8 cellular contexts compared by ENCODE assay signal in genomic region chrX:24148118-24148517, GRCh38. TPM values are rescaled to one million over a fixed set of nuclear protein-coding genes. Genes with fewer than 3 reads are reported as not detected.
A peak's percentile ranks its signal among the peaks of the same experiment; 100 is the strongest.
DNase-seq lines count a peak whose midpoint lies in the region; ATAC-seq and TF ChIP-seq lines count a peak whose summit lies in the region.

No MANE protein-coding gene starts in this region.

- peak overlapping the region; percentile 95 to 98 for H3K27ac ChIP-seq in SK-N-SH (ENCODE audit: low read depth in 2 of 2, low read length in 1 of 2)

- POLR2A ChIA-PET in SK-N-SH (lab: Yijun Ruan, JAX): interaction anchor here (0.7 kb wide), 1 partner anchor 11 kb away, joined by 3 read pairs; no protein-coding TSS in a partner anchor

- H3K9me2 ChIP-seq in SK-N-SH: no peaks in the 10 kb centered on the region

- TF ChIP-seq CTCF in SK-N-SH (IDR thresholded peaks at IDR 0.05): no peak
- TF ChIP-seq CTCF in glutamatergic neuron (IDR thresholded peaks at IDR 0.05; ENCODE audit: partially characterized antibody, unreplicated experiment): no peak

- peaks cover 28% of the 10 kb centered on the region for H4K20me1 ChIP-seq in SK-N-SH (ENCODE audit: insufficient read depth)

- no peak for TF ChIP-seq RAD21 in SK-N-SH (IDR thresholded peaks at IDR 0.05; ENCODE audit: low read length)

- no peak for ATAC-seq in SK-N-SH treated with all-trans-retinoic acid at 6 μM for 48 hours
- no peak for ATAC-seq in stimulated activated naive CD8-positive, alpha-beta T cell treated with anti-CD3 and anti-CD28 coated beads, Interleukin-15, amount 100 ng/mL, for 72 hours
- ATAC-seq in HG02852 (IDR thresholded peaks at IDR 0.05; ENCODE audit: unreplicated experiment): no peak
- no peak for ATAC-seq in HG02678 (IDR thresholded peaks at IDR 0.05; ENCODE audit: unreplicated experiment)
- no peak for ATAC-seq in GM21528 (IDR thresholded peaks at IDR 0.05; ENCODE audit: low FRiP score, unreplicated experiment)

- DNase-seq in SK-N-SH: no peak
- DNase-seq in T-helper 2 cell treated with Interferon-gamma antibody and Interleukin-4, amounts not matched to agents 5 μg/mL and 100 μg/mL, for 36 hours (ENCODE audit: low spot score): no peak
- DNase-seq in glutamatergic neuron: no peak
- no peak for DNase-seq in stimulated activated naive CD8-positive, alpha-beta T cell treated with anti-CD3 and anti-CD28 coated beads, Interleukin-15, amount 100 ng/mL, for 72 hours

- no peaks in the 10 kb centered on the region for H3K9me3 Mint-ChIP-seq in T-helper 2 cell treated with Interferon-gamma antibody and Interleukin-4, amounts not matched to agents 5 μg/mL and 100 μg/mL, for 36 hours
- peaks cover 4% of the 10 kb centered on the region for H3K9me3 Mint-ChIP-seq in glutamatergic neuron (ENCODE audit: unreplicated experiment)
- H3K9me3 Mint-ChIP-seq in stimulated activated naive CD8-positive, alpha-beta T cell treated with anti-CD3 and anti-CD28 coated beads, Interleukin-15, amount 100 ng/mL, for 72 hours: no peaks in the 10 kb centered on the region

- peaks cover 17% of the 10 kb centered on the region for H3K36me3 Mint-ChIP-seq in T-helper 2 cell treated with Interferon-gamma antibody and Interleukin-4, amounts not matched to agents 5 μg/mL and 100 μg/mL, for 36 hours (ENCODE audit: low read depth)
- H3K36me3 Mint-ChIP-seq in glutamatergic neuron (ENCODE audit: unreplicated experiment): no peaks in the 10 kb centered on the region

- H3K4me1 Mint-ChIP-seq in T-helper 2 cell treated with Interferon-gamma antibody and Interleukin-4, amounts not matched to agents 5 μg/mL and 100 μg/mL, for 36 hours (ENCODE audit: low read depth): peaks cover 36% of the 10 kb centered on the region
- peaks cover 25% of the 10 kb centered on the region for H3K4me1 Mint-ChIP-seq in glutamatergic neuron (ENCODE audit: low read depth, unreplicated experiment)
- H3K4me1 Mint-ChIP-seq in stimulated activated naive CD8-positive, alpha-beta T cell treated with anti-CD3 and anti-CD28 coated beads, Interleukin-15, amount 100 ng/mL, for 72 hours: peaks cover 47% of the 10 kb centered on the region

- H3K4me3 Mint-ChIP-seq in T-helper 2 cell treated with Interferon-gamma antibody and Interleukin-4, amounts not matched to agents 5 μg/mL and 100 μg/mL, for 36 hours: peak overlapping the region; percentile 78
- peak overlapping the region; percentile 49 for H3K4me3 Mint-ChIP-seq in glutamatergic neuron (ENCODE audit: unreplicated experiment)
- peak overlapping the region; percentile 52 to 76 for H3K4me3 Mint-ChIP-seq in stimulated activated naive CD8-positive, alpha-beta T cell treated with anti-CD3 and anti-CD28 coated beads, Interleukin-15, amount 100 ng/mL, for 72 hours

- peaks cover 21 to 49% of the 10 kb centered on the region in 2 experiments for H3K4me1 ChIP-seq in SK-N-SH (ENCODE audit: control insufficient read depth in 1 of 2, insufficient read depth in 2 of 2, low read depth in 1 of 2, low read length in 1 of 2)

- H3K4me3 ChIP-seq in SK-N-SH (ENCODE audit: low read depth in 2 of 2, low read length in 1 of 2): peak overlapping the region; percentile 62 to 86; a peak in 2 of 4 replicates

- peak overlapping the region; percentile 61 for H2AFZ ChIP-seq in SK-N-SH (ENCODE audit: low read depth)

- H3K79me2 ChIP-seq in SK-N-SH (ENCODE audit: insufficient read depth): peaks cover 28% of the 10 kb centered on the region

- no peaks in the 10 kb centered on the region for H3K27me3 Mint-ChIP-seq in T-helper 2 cell treated with Interferon-gamma antibody and Interleukin-4, amounts not matched to agents 5 μg/mL and 100 μg/mL, for 36 hours (ENCODE audit: low read depth)
- peaks cover 2% of the 10 kb centered on the region for H3K27me3 Mint-ChIP-seq in glutamatergic neuron (ENCODE audit: unreplicated experiment)
- no peaks in the 10 kb centered on the region for H3K27me3 Mint-ChIP-seq in stimulated activated naive CD8-positive, alpha-beta T cell treated with anti-CD3 and anti-CD28 coated beads, Interleukin-15, amount 100 ng/mL, for 72 hours

- H3K27me3 ChIP-seq in SK-N-SH (ENCODE audit: insufficient read depth): no peaks in the 10 kb centered on the region

- peak overlapping the region; percentile 92 for H3K27ac Mint-ChIP-seq in T-helper 2 cell treated with Interferon-gamma antibody and Interleukin-4, amounts not matched to agents 5 μg/mL and 100 μg/mL, for 36 hours
- peak overlapping the region; percentile 87 for H3K27ac Mint-ChIP-seq in glutamatergic neuron (ENCODE audit: unreplicated experiment)
- peak overlapping the region; percentile 96 to 98 for H3K27ac Mint-ChIP-seq in stimulated activated naive CD8-positive, alpha-beta T cell treated with anti-CD3 and anti-CD28 coated beads, Interleukin-15, amount 100 ng/mL, for 72 hours

- CTCF ChIA-PET in SK-N-SH (lab: Yijun Ruan, JAX): interaction anchor here (0.6 to 0.9 kb wide), 2 partner anchors 95 kb away, joined by 3 read pairs; no protein-coding TSS in a partner anchor

- H3K9me3 ChIP-seq in SK-N-SH: no peaks in the 10 kb centered on the region

- peak overlapping the region; percentile 78 for H3K4me2 ChIP-seq in SK-N-SH

- peaks cover 0 to 5% of the 10 kb centered on the region in 2 experiments for H3K36me3 ChIP-seq in SK-N-SH (replicated peaks in 1 of 2; ENCODE audit: control insufficient read depth in 1 of 2, insufficient read depth in 2 of 2, low read length in 1 of 2)

- 59% methylated on average over 3 of the region's 3 CpGs for WGBS in SK-N-SH (ENCODE audit: low lambda C conversion rate)

- H3F3A ChIP-seq in SK-N-SH (replicated peaks; ENCODE audit: insufficient read depth): peaks cover 44% of the 10 kb centered on the region

- no peak for TF ChIP-seq EP300 in SK-N-SH (IDR thresholded peaks at IDR 0.05; ENCODE audit: borderline replicate concordance in 1 of 2, low read depth in 1 of 2, low read length in 1 of 2)

- peak overlapping the region; percentile 96 for H3K9ac ChIP-seq in SK-N-SH

TF ChIP-seq in SK-N-SH, 30 proteins besides CTCF, POLR2A, EP300 and RAD21:
- TF ChIP-seq TCF12 (IDR thresholded peaks at IDR 0.05) (no peak), MXI1 (IDR thresholded peaks at IDR 0.05; ENCODE audit: low read depth, low read length) (no peak), NFIC (IDR thresholded peaks at IDR 0.05; ENCODE audit: borderline replicate concordance) (no peak), NRF1 (IDR thresholded peaks at IDR 0.05; ENCODE audit: low read depth, low read length) (no peak), FOSL2 (IDR thresholded peaks at IDR 0.05; ENCODE audit: borderline replicate concordance, low read depth) (no peak), RXRA (IDR thresholded peaks at IDR 0.05; ENCODE audit: borderline replicate concordance, low read depth) (no peak), POLR2AphosphoS5 (IDR thresholded peaks at IDR 0.05; ENCODE audit: low read depth, low read length) (no peak), GABPA (IDR thresholded peaks at IDR 0.05; ENCODE audit: low read depth) (no peak), MEF2A (IDR thresholded peaks at IDR 0.05; ENCODE audit: borderline replicate concordance, low read depth) (no peak)

TF ChIP-seq in SK-N-SH treated with all-trans-retinoic acid at 6 μM for 48 hours, 23 proteins besides CTCF, POLR2A, EP300 and RAD21:
- TF ChIP-seq OSR1 (CRISPR knock-in tag; IDR thresholded peaks at IDR 0.05) (no peak), ZNF8 (CRISPR knock-in tag; IDR thresholded peaks at IDR 0.05) (no peak), ZFP30 (CRISPR knock-in tag; IDR thresholded peaks at IDR 0.05) (no peak), ZFP3 (CRISPR knock-in tag; IDR thresholded peaks at IDR 0.05) (no peak), ZNF70 (CRISPR knock-in tag; IDR thresholded peaks at IDR 0.05) (no peak), TSHZ2 (CRISPR knock-in tag; IDR thresholded peaks at IDR 0.05) (no peak)
- TF ChIP-seq, protein P1, sequence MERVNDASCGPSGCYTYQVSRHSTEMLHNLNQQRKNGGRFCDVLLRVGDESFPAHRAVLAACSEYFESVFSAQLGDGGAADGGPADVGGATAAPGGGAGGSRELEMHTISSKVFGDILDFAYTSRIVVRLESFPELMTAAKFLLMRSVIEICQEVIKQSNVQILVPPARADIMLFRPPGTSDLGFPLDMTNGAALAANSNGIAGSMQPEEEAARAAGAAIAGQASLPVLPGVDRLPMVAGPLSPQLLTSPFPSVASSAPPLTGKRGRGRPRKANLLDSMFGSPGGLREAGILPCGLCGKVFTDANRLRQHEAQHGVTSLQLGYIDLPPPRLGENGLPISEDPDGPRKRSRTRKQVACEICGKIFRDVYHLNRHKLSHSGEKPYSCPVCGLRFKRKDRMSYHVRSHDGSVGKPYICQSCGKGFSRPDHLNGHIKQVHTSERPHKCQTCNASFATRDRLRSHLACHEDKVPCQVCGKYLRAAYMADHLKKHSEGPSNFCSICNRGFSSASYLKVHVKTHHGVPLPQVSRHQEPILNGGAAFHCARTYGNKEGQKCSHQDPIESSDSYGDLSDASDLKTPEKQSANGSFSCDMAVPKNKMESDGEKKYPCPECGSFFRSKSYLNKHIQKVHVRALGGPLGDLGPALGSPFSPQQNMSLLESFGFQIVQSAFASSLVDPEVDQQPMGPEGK (CRISPR knock-in tag; IDR thresholded peaks at IDR 0.05; ENCODE audit: borderline replicate concordance): no peak
TF ChIP-seq in SK-N-SH treated with all-trans-retinoic acid at 6 μM for 48 hours: peak in this region for 0.

RNA-seq across cellular contexts. Expression of gene ZFX, which starts 1.4 kb away (rescaled TPM):
- 9.0 and 11.9 TPM in 2 replicates for polyA plus RNA-seq in SK-N-SH (2012; rRNA removed)
- 10.7 and 13.0 TPM in 2 replicates for polyA plus RNA-seq in SK-N-SH (2012; cell fraction: cytosol; rRNA removed)
- 11.9 and 20.4 TPM in 2 replicates for polyA plus RNA-seq in SK-N-SH (2012; cell fraction: nucleus; rRNA removed)
- total RNA-seq in glutamatergic neuron (ENCODE audit: unreplicated experiment): 33.9 TPM
